10 cellular contexts compared by ENCODE assay signal in the genomic region with DNA sequence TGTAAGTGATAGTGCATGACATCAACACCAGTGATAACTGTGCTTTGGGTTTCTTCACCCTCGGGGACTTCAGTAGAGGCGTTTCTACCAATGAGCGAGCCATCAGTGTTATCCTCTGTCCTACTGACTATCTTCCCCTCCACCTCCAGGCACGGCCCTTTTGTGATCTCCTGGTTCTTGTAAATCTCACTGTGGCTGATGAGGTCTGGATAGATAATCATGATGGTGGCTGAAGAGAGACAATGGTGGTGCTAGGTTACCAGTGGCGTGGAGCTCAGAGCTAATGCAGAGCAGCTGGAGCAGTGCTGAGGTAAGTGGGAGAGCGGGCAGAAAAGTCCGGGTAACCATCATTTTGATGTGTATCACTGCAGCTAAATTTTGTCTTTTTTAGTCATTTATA.
"Had no signal": no experiment of that assay in that cellular context is flagged by ENCODE, and none has a peak within 500 bp of the region (broad histone marks: within the 10 kb centered on the region; RNA-seq: fewer than 3 reads in every experiment).

No MANE protein-coding gene starts in this region.

- H3K36me3 ChIP-seq: HAP-1 had no signal

- H3K9me3 Mint-ChIP-seq: HFFc6 had no signal

- H3K36me3 Mint-ChIP-seq: IgD-negative memory B cell had no signal

- H3K27me3 Mint-ChIP-seq: IgD-negative memory B cell had no signal

- ATAC-seq: HCT116, HepG2 had no signal

- H3K9me3 ChIP-seq: HAP-1 had no signal

- H3K9ac ChIP-seq: GM23248 had no signal

- H2AFZ ChIP-seq: GM23248 had no signal

- H3K27ac Mint-ChIP-seq: HFFc6, IgD-negative memory B cell had no signal

- H3K4me1 Mint-ChIP-seq: IgD-negative memory B cell had no signal

- DNase-seq: GM23248, GOT3, H7, HFFc6, KBM-7 had no signal

- H3K4me1 ChIP-seq: HAP-1 had no signal

- H3K4me3 ChIP-seq: GM23248, HAP-1 had no signal

- H3K4me3 Mint-ChIP-seq: HFFc6, IgD-negative memory B cell had no signal

- H3K27ac ChIP-seq: GM23248, HL-60 had no signal
